8 cellular contexts compared by ENCODE assay signal in the genomic region with DNA sequence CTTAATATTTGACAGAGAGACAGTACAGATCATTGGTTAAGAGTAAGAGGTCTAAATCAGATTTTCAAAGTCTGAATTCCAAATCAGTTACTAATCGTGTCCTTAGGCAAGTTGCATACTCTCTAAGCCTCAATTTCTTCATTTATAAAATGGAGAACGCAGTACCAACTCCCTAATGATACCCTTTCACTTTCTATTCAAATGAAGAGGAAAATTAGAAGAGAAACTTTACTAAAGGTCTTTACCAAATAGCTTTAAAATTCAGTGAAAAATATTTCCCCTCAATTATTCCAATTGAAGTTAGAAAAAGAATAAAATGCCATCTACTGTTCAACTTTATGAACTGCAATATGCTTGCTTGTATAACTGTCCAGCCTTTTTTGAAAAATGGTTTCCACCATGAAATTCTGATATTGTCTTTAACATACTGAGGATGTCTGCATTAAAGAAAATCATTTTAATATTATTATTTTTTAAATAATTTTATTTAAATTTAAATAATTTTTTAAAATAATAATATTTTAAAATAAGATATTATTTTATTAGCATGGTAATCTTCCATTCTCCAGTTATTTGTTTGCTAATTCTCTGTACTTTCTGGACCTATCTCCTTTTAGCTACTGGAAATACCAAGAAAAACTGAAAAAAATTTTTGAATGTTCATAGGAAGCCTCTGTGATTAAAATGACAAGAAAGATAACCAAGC. TPM values are rescaled to one million over a fixed set of nuclear protein-coding genes. Genes with fewer than 3 reads are reported as not detected.
DNase-seq lines count a peak whose midpoint lies in the region; ATAC-seq and TF ChIP-seq lines count a peak whose summit lies in the region.

No MANE protein-coding gene starts in this region.

- H3K36me3 ChIP-seq in ascending aorta (peaks cover 5 to 20% of the 10 kb centered on the region in 2 donors), upper lobe of left lung (peaks cover 0 to 31% (median 9%) of the 10 kb centered on the region in 4 donors)

- TF ChIP-seq POLR2A in upper lobe of left lung (IDR thresholded peaks at IDR 0.05): no peak

- no peak for TF ChIP-seq EP300 in upper lobe of left lung (IDR thresholded peaks at IDR 0.05)

- intact Hi-C loops in ascending aorta (cut with DNase I): loop anchor here (2.0 to 10.0 kb wide), 3 partner anchors 166 to 444 kb away; a partner anchor contains a TSS

- H3K27ac ChIP-seq in ascending aorta (no peak overlapping the region), upper lobe of left lung (no peak overlapping the region)

- peak overlapping the region in 1 of 2 donors; percentile 41 for H3K4me3 ChIP-seq in ascending aorta
- no peak overlapping the region for H3K4me3 ChIP-seq in upper lobe of left lung

- H3K4me1 ChIP-seq in ascending aorta (no peaks in the 10 kb centered on the region), upper lobe of left lung (peaks cover 0 to 3% (median 0%) of the 10 kb centered on the region in 4 donors)

- DNase-seq in NCI-H2196 (lab: John Stamatoyannopoulos, UW; ENCODE audit: unreplicated experiment) (peak; percentile 39), NCI-H2196 treated with DMSO at 0.1 percent for 48 hours (lab: John Stamatoyannopoulos, UW; ENCODE audit: unreplicated experiment) (no peak), NCI-H1105 treated with DMSO at 0.1 percent for 48 hours (lab: John Stamatoyannopoulos, UW) (peak; percentile 17), ascending aorta (ENCODE audit: low spot score in 2 of 2) (no peak), kidney tubule cell (ENCODE audit: low spot score) (peak; percentile 70), upper lobe of left lung (no peak)

- WGBS in upper lobe of left lung, 2 donors: 38 to 61% methylated on average over 2 of the region's 2 CpGs

- ATAC-seq in upper lobe of left lung (ENCODE audit: low FRiP score in 2 of 2) (peak in 1 of 2 donors; percentile 54), HG02763 (IDR thresholded peaks at IDR 0.05; ENCODE audit: unreplicated experiment) (no peak), GM21390 (IDR thresholded peaks at IDR 0.05; ENCODE audit: unreplicated experiment) (no peak)

- H3K27me3 ChIP-seq in ascending aorta (no peaks in the 10 kb centered on the region), upper lobe of left lung (no peaks in the 10 kb centered on the region)

- H3K9me3 ChIP-seq in ascending aorta: no peaks in the 10 kb centered on the region
- H3K9me3 ChIP-seq in upper lobe of left lung: no peaks in the 10 kb centered on the region

- TF ChIP-seq CTCF in ascending aorta (IDR thresholded peaks at IDR 0.05) (peak; percentile 47 to 83 (median 76)), upper lobe of left lung (IDR thresholded peaks at IDR 0.05) (peak; percentile 45 to 77 (median 64))

RNA-seq across cellular contexts. Expression of a gene that starts 36.0 kb away (rescaled TPM):
- total RNA-seq in ascending aorta: 5.3 TPM
- 10 to 100 TPM in 4 of 6 donors, 1 to 10 TPM in 2; 8.9 to 46.2 (median 12.2) TPM for total RNA-seq in upper lobe of left lung

Comparison
In these comparisons a context has a peak if more than half of its experiments do, and no peak if none do; other contexts are left out.
1. DNase-seq: peak in NCI-H2196 (single experiment), NCI-H1105 treated with DMSO at 0.1 percent for 48 hours (single experiment) and kidney tubule cell (single experiment); none in NCI-H2196 treated with DMSO at 0.1 percent for 48 hours (single experiment), ascending aorta (0 of 2) and upper lobe of left lung (0 of 2).